In the genomic region with DNA sequence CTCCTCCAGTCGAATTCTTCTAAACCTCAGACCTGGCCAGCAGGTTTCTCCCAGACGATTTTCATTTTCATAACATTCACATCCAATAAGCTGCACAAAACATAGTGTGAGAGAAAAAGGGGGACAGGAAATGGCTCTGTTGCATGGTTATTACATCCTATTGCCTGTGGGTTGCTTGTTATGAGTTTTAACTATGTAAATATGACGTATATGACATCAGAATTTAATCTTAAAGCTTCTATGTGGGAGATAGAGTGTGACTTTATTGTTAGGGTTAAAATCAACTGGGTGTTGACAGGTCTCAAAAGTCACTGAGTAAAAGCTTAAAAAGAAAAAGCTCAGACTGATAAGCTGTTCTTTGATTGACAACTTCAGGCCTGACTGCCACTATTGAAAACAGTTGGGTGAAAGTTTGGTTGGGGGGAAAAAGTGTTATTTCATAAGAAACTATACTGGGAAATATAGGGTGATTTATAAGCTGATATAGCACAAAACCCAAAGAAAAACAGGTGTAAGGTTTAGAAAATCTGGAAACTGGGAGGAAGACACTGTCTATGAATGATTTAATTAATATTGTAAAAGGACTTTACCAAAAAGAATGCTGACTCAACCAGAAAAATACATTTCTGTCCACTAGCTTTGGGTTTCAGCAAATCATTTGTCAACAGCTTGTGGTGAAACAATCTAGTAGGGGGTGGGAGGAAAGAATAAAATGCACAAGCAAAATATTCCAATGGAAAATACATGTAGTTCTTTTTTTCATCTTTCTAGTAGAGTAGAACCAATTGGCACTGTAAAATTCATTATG, we compare ENCODE assay signal across 27 cellular contexts.
"Had no signal": no experiment of that assay in that cellular context is flagged by ENCODE, and none has a peak within 500 bp of the region (broad histone marks: within the 10 kb centered on the region; RNA-seq: fewer than 3 reads in every experiment).

No MANE protein-coding gene starts in this region.

- H3K4me3 ChIP-seq: adrenal gland, breast epithelium, MG63, SJCRH30 had no signal

- ATAC-seq: activated CD8-positive, alpha-beta T cell treated with anti-CD3 and anti-CD28 coated beads for 36 hours; Panc1 had no signal

- H3K27me3 ChIP-seq: adrenal gland, breast epithelium, MG63, SJCRH30 had no signal

- H3K9ac ChIP-seq: KMS-11, SK-N-SH had no signal

- H3K9me3 ChIP-seq: adrenal gland, breast epithelium, MG63, SJCRH30, SK-N-SH had no signal

- H3K4me1 ChIP-seq: adrenal gland, breast epithelium had no signal

- H3K36me3 ChIP-seq: adrenal gland, breast epithelium, MG63, SJCRH30, WERI-Rb-1 had no signal

- H3K4me2 ChIP-seq: KMS-11, SK-N-SH had no signal

- DNase-seq: activated CD4-positive, alpha-beta T cell treated with anti-CD3 and anti-CD28 coated beads for 4 hours; activated CD8-positive, alpha-beta memory T cell treated with anti-CD3 and anti-CD28 coated beads, Interleukin-2, amount 50 U/mL, for 4 hours; activated CD8-positive, alpha-beta T cell treated with anti-CD3 and anti-CD28 coated beads for 36 hours; activated naive CD4-positive, alpha-beta T cell treated with anti-CD3 and anti-CD28 coated beads, Interleukin-2, amount 50 U/mL, for 16 hours; activated naive CD8-positive, alpha-beta T cell treated with anti-CD3 and anti-CD28 coated beads, Interleukin-2, amount 10 ng/mL, durations not matched to agents 7 days and 5 days; activated T-cell treated with anti-CD3 and anti-CD28 coated beads, Interleukin-2, amount 50 U/mL, for 1 hour; adrenal gland; anterior cingulate cortex; caudate nucleus; MG63; NCI-H1105; NCI-H1436; NCI-H1694 treated with DMSO at 0.1 percent for 48 hours; NCI-H2029 treated with DMSO at 0.1 percent for 48 hours; NCI-H345; NCI-H510A; NCI-H69; NK-92 treated with Interleukin-12 subunit alpha and Interleukin-12 subunit beta, amount 100 ng/mL, for 24 hours; Right ventricle myocardium superior; SK-N-SH; T-helper 1 cell; WERI-Rb-1 had no signal

- H3K27ac ChIP-seq: adrenal gland, breast epithelium, KMS-11, RWPE1, SJCRH30, WERI-Rb-1 had no signal
